ENCODE assay signal across 8 cellular contexts in the genomic region with DNA sequence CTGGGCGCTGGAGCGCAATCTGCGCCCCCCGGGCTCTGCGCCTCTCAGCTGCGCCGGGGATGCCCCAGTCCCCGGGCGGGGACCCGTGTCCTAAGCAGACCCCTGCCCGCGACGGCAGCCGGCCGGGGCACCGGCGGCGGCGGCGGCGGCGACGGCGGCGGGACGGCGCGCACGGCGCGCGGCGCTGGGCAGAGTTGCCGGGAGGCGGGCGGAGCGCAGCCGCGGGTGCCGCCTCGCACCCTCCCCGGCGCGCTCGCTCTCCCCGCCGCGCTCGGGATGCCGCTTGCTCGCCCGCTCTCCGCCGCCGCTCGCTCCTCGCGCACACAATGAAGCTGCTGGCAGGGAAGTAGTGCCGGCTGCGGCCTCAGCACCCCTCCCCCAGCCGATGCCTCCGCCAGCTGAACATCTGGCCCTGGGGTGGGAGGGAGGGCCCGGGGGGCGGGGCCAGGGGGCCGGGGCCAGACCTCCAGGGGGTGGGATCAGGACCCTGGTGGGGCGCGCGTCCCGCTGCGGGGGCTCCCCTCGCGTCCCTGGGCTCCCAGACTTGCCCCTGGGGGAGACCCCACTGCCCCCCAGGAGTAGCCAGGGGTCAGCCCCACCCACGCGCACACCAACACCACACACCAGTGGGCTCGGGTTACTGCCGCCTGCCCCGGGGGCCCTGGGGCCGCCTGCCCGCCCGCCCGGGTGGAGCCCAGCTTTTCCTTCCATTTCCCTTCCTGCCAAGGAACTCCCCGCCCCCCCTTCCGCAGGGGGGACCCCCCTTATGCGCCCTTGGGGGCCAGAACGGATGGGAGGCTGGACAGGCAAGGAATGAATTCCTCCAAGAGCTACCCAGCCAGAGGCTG. TPM values are rescaled to one million over a fixed set of nuclear protein-coding genes. Genes with fewer than 3 reads are reported as not detected.
DNase-seq lines count a peak whose midpoint lies in the region; ATAC-seq, FAIRE-seq and TF ChIP-seq lines count a peak whose summit lies in the region.

A gene (minus strand): TSS at position 328 of the 848 bp plus-strand sequence. CDS start 708 bp downstream, outside the sequence.

- H3K36me3 Mint-ChIP-seq in activated B cell treated with CpG ODN at 0.5 μM for 24 hours (ENCODE audit: low read depth) (no peaks in the 10 kb centered on the region), chondrocyte (ENCODE audit: low read depth) (no peaks in the 10 kb centered on the region)

- H3K9me3 ChIP-seq in kidney (ENCODE audit: control insufficient read depth in 1 of 2, low read length in 2 of 2) = peaks cover 0 to 3% of the 10 kb centered on the region in 2 donors

- H3K36me3 ChIP-seq in kidney (ENCODE audit: control insufficient read depth in 1 of 2, insufficient read depth in 2 of 2, low read length in 2 of 2) = no peaks in the 10 kb centered on the region

- peak; percentile 29 for TF ChIP-seq POLR2A in H54 (IDR thresholded peaks at IDR 0.05; ENCODE audit: low read depth, low read length)

- CTCF ChIA-PET in activated B cell treated with CpG ODN at 0.5 μM for 24 hours (lab: Charles Lee) = interaction anchor here (1.5 kb wide), 1 partner anchor 80 kb away, joined by 7 read pairs; no protein-coding TSS in a partner anchor

- ATAC-seq in activated B cell treated with CpG ODN at 0.5 μM for 24 hours (ENCODE audit: low read depth) = peak; percentile 74
- ATAC-seq in HG03025 (IDR thresholded peaks at IDR 0.05; ENCODE audit: low FRiP score, unreplicated experiment) = no peak

- H3K4me1 ChIP-seq in kidney (ENCODE audit: control insufficient read depth in 1 of 2, insufficient read depth in 1 of 2, low read depth in 1 of 2, low read length in 2 of 2) = peaks cover 9 to 33% of the 10 kb centered on the region in 2 donors

- peak within 1 kb of the TSS; percentile 80 for H3K4me3 Mint-ChIP-seq in activated B cell treated with CpG ODN at 0.5 μM for 24 hours
- H3K4me3 Mint-ChIP-seq in chondrocyte (ENCODE audit: unreplicated experiment) = peak within 1 kb of the TSS; percentile 74

- FAIRE-seq in H54 (lab: Jason Lieb, UNC) (no peak), kidney (lab: Jason Lieb, UNC) (no peak)

- intact Hi-C loops in activated B cell treated with CpG ODN at 0.5 μM for 24 hours (cut with micrococcal nuclease) (loop anchor here (2.0 kb wide), 1 partner anchor 22 kb away; a partner anchor contains a TSS), kidney (cut with DNase I) (no loop called here)

- TF ChIP-seq CTCF in AG09319 (IDR thresholded peaks at IDR 0.05; ENCODE audit: low read depth, low read length) (no peak), activated B cell treated with CpG ODN at 0.5 μM for 24 hours (IDR thresholded peaks at IDR 0.05) (no peak), chondrocyte (IDR thresholded peaks at IDR 0.05) (no peak), kidney (IDR thresholded peaks at IDR 0.05; ENCODE audit: borderline replicate concordance, extremely low read depth, insufficient read depth) (no peak)

- no peak within 1 kb of the TSS for H3K27ac ChIP-seq in kidney (ENCODE audit: low read depth in 2 of 2, low read length in 2 of 2)

- POLR2A ChIA-PET in activated B cell treated with CpG ODN at 0.5 μM for 24 hours (lab: Charles Lee) = interaction anchor here (0.7 to 1.5 kb wide), 4 partner anchors 19 to 78 kb away, joined by 3 to 4 read pairs (median 4); a partner anchor contains a TSS

- H3K9me3 Mint-ChIP-seq in activated B cell treated with CpG ODN at 0.5 μM for 24 hours (no peaks in the 10 kb centered on the region), chondrocyte (ENCODE audit: low read depth) (no peaks in the 10 kb centered on the region)

- H3K4me1 Mint-ChIP-seq in activated B cell treated with CpG ODN at 0.5 μM for 24 hours (peaks cover 19% of the 10 kb centered on the region), chondrocyte (ENCODE audit: low read depth) (peaks cover 18% of the 10 kb centered on the region)

- H3K9ac ChIP-seq in kidney (ENCODE audit: low read length in 2 of 2) = peak within 1 kb of the TSS in 1 of 2 donors; percentile 34

- DNase-seq in AG09319 (ENCODE audit: extremely low read depth, low read depth) (peak; percentile 71), H54 (ENCODE audit: insufficient read length, low spot score) (peak; percentile 88), NCI-H2171 treated with DMSO at 0.1 percent for 48 hours (lab: John Stamatoyannopoulos, UW) (peak; percentile 84), activated B cell treated with CpG ODN at 0.5 μM for 24 hours (peak; percentile 58), chondrocyte (ENCODE audit: low spot score) (no peak), kidney (peak; percentile 90)
- peak; percentile 21 to 51 for DNase-seq in stimulated activated CD4-positive, alpha-beta T cell treated with anti-CD3 and anti-CD28 coated beads, Interleukin-15, amount 100 ng/mL, for 1 hour (ENCODE audit: low read depth in 1 of 2, low spot score in 1 of 2)

- no peak within 1 kb of the TSS for H3K27ac Mint-ChIP-seq in activated B cell treated with CpG ODN at 0.5 μM for 24 hours
- peak within 1 kb of the TSS; percentile 17 for H3K27ac Mint-ChIP-seq in chondrocyte (ENCODE audit: unreplicated experiment)

- H3K4me3 ChIP-seq in kidney (ENCODE audit: low read length in 2 of 2) = peak within 1 kb of the TSS; percentile 19 to 46

- peaks cover 2% of the 10 kb centered on the region for H3K27me3 Mint-ChIP-seq in activated B cell treated with CpG ODN at 0.5 μM for 24 hours
- no peaks in the 10 kb centered on the region for H3K27me3 Mint-ChIP-seq in chondrocyte (ENCODE audit: low read depth)

RNA-seq across cellular contexts. Expression of the gene that starts here (rescaled TPM):
- total RNA-seq in activated B cell treated with CpG ODN at 0.5 μM for 24 hours = not detected in 2 replicates
- total RNA-seq in chondrocyte = 1.3 to 3.8 TPM (median 2.7 TPM) in 3 replicates
- total RNA-seq in kidney = 0.76 TPM
- polyA plus RNA-seq in kidney (ENCODE audit: insufficient read depth, low read depth, low replicate concordance) = 0.86 TPM

Comparison
In these comparisons a context has a peak if more than half of its experiments do, and no peak if none do; other contexts are left out.
1. Peak in DNase-seq and ATAC-seq in activated B cell treated with CpG ODN at 0.5 μM for 24 hours; RNA of the gene not detected or under 1 TPM.
2. Peak in DNase-seq and H3K4me3 ChIP-seq in kidney; RNA of the gene not detected or under 1 TPM.